In the genomic region with DNA sequence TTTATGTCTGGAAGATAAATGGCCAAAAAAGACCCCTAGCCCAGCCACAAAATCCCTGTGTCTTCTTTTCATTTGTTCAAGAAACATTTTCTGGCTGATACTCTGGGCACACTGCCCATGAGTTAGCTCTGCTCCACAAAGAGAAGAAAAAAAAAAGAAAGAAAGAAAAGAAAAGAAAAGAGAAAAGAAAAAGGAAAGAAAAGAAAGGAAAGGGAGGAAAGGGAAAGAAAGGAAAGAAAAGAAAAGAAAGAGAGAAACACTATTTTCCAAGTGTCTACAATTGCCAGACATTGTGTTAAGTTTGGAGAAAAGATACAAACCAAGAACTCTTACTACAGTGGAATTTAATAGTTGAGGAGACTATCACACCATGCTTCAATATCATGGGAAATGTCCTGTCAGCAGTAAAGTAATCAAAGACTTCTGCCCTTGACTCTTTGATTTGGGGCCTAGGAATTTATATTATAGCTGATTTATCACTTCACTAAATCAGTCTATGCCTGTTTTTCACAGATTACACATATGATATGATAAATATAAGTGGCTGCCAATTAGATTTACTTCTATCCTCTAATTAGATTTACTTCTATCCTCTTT, we compare ENCODE assay signal across 12 cellular contexts. TPM values are rescaled to one million over a fixed set of nuclear protein-coding genes. Genes with fewer than 3 reads are reported as not detected.
DNase-seq lines count a peak whose midpoint lies in the region; ATAC-seq and TF ChIP-seq lines count a peak whose summit lies in the region.
"Had no signal": no experiment of that assay in that cellular context is flagged by ENCODE, and none has a peak within 500 bp of the region (broad histone marks: within the 10 kb centered on the region; RNA-seq: fewer than 3 reads in every experiment).

No MANE protein-coding gene starts in this region.

- H3K4me1 Mint-ChIP-seq in stimulated activated naive CD8-positive, alpha-beta T cell treated with anti-CD3 and anti-CD28 coated beads, Interleukin-15, Interleukin-2, amounts not matched to agents 100 ng/mL and 50 ng/mL, for 24 hours (ENCODE audit: low read depth): peaks cover 68% of the 10 kb centered on the region
- peaks cover 60% of the 10 kb centered on the region for H3K4me1 Mint-ChIP-seq in activated CD4-positive, alpha-beta memory T cell treated with anti-CD3 and anti-CD28 coated beads for 36 hours (ENCODE audit: low read depth)
- H3K4me1 Mint-ChIP-seq in immature natural killer cell: peaks cover 44 to 62% of the 10 kb centered on the region in 2 donors

- peak overlapping the region; percentile 79 for H3K4me3 Mint-ChIP-seq in stimulated activated naive CD8-positive, alpha-beta T cell treated with anti-CD3 and anti-CD28 coated beads, Interleukin-15, Interleukin-2, amounts not matched to agents 100 ng/mL and 50 ng/mL, for 24 hours
- peak overlapping the region; percentile 72 for H3K4me3 Mint-ChIP-seq in activated CD4-positive, alpha-beta memory T cell treated with anti-CD3 and anti-CD28 coated beads for 36 hours
- peak overlapping the region in 1 of 5 donors; percentile 16 for H3K4me3 Mint-ChIP-seq in immature natural killer cell

- intact Hi-C loops in activated CD4-positive, alpha-beta memory T cell treated with anti-CD3 and anti-CD28 coated beads for 36 hours (cut with micrococcal nuclease): no loop called here
- intact Hi-C loops in vagina (cut with DNase I): no loop called here

- H3K27me3 Mint-ChIP-seq in stimulated activated naive CD8-positive, alpha-beta T cell treated with anti-CD3 and anti-CD28 coated beads, Interleukin-15, Interleukin-2, amounts not matched to agents 100 ng/mL and 50 ng/mL, for 24 hours: peaks cover 5% of the 10 kb centered on the region
- H3K27me3 Mint-ChIP-seq in activated CD4-positive, alpha-beta memory T cell treated with anti-CD3 and anti-CD28 coated beads for 36 hours: peaks cover 2% of the 10 kb centered on the region
- H3K27me3 Mint-ChIP-seq in immature natural killer cell (ENCODE audit: low read depth in 3 of 3): peaks cover 19 to 22% (median 21%) of the 10 kb centered on the region in 3 donors

- DNase-seq in stimulated activated naive CD8-positive, alpha-beta T cell treated with anti-CD3 and anti-CD28 coated beads, Interleukin-15, Interleukin-2, amounts not matched to agents 100 U/mL and 50 U/mL, for 24 hours: no peak
- no peak for DNase-seq in activated CD4-positive, alpha-beta memory T cell treated with anti-CD3 and anti-CD28 coated beads for 36 hours
- DNase-seq in immature natural killer cell (no peak), vagina (ENCODE audit: extremely low spot score in 2 of 2) (no peak), AG08395 (ENCODE audit: low spot score) (no peak)
- DNase-seq: activated effector memory CD4-positive, alpha-beta T cell treated with Interleukin-2 at 50 U/mL for 16 hours; head of caudate nucleus; NCI-H2107 had no signal

- no peak for TF ChIP-seq POLR2A in vagina (IDR thresholded peaks at IDR 0.05)

- no peak overlapping the region for H3K4me3 ChIP-seq in vagina

- no peak for ATAC-seq in stimulated activated naive CD8-positive, alpha-beta T cell treated with anti-CD3 and anti-CD28 coated beads, Interleukin-15, Interleukin-2, amounts not matched to agents 100 U/mL and 50 U/mL, for 24 hours
- ATAC-seq in HG02840 (IDR thresholded peaks at IDR 0.05; ENCODE audit: low FRiP score, unreplicated experiment) (no peak), HG02759 (IDR thresholded peaks at IDR 0.05; ENCODE audit: unreplicated experiment) (no peak)
- ATAC-seq: HCT116 had no signal

- H3K36me3 ChIP-seq in vagina: peaks cover 0 to 5% of the 10 kb centered on the region in 2 donors

- H3K27ac ChIP-seq in vagina: peak overlapping the region; percentile 5

- POLR2A ChIA-PET in activated CD4-positive, alpha-beta memory T cell treated with anti-CD3 and anti-CD28 coated beads for 36 hours (lab: Charles Lee): interaction anchor here (3.8 to 5.6 kb wide), 2 partner anchors 14 to 65 kb away, joined by 26 to 77 read pairs; a partner anchor contains a TSS

- peaks cover 33% of the 10 kb centered on the region for H3K4me1 ChIP-seq in vagina

- no peaks in the 10 kb centered on the region for H3K27me3 ChIP-seq in vagina

- H3K27ac Mint-ChIP-seq in stimulated activated naive CD8-positive, alpha-beta T cell treated with anti-CD3 and anti-CD28 coated beads, Interleukin-15, Interleukin-2, amounts not matched to agents 100 ng/mL and 50 ng/mL, for 24 hours: peak overlapping the region; percentile 99
- H3K27ac Mint-ChIP-seq in activated CD4-positive, alpha-beta memory T cell treated with anti-CD3 and anti-CD28 coated beads for 36 hours: peak overlapping the region; percentile 96
- H3K27ac Mint-ChIP-seq in immature natural killer cell: peak overlapping the region; percentile 24 to 98 (median 76)

- no peaks in the 10 kb centered on the region for H3K9me3 ChIP-seq in vagina

- CTCF ChIA-PET in activated CD4-positive, alpha-beta memory T cell treated with anti-CD3 and anti-CD28 coated beads for 36 hours (lab: Charles Lee): interaction anchor here (0.7 to 6.2 kb wide), 5 partner anchors 11 to 29 kb away, joined by 3 to 62 read pairs (median 17); no protein-coding TSS in a partner anchor

- no peaks in the 10 kb centered on the region for H3K9me3 Mint-ChIP-seq in stimulated activated naive CD8-positive, alpha-beta T cell treated with anti-CD3 and anti-CD28 coated beads, Interleukin-15, Interleukin-2, amounts not matched to agents 100 ng/mL and 50 ng/mL, for 24 hours
- H3K9me3 Mint-ChIP-seq in activated CD4-positive, alpha-beta memory T cell treated with anti-CD3 and anti-CD28 coated beads for 36 hours: peaks cover 2% of the 10 kb centered on the region
- no peaks in the 10 kb centered on the region for H3K9me3 Mint-ChIP-seq in immature natural killer cell

- peaks cover 37% of the 10 kb centered on the region for H3K36me3 Mint-ChIP-seq in stimulated activated naive CD8-positive, alpha-beta T cell treated with anti-CD3 and anti-CD28 coated beads, Interleukin-15, Interleukin-2, amounts not matched to agents 100 ng/mL and 50 ng/mL, for 24 hours (ENCODE audit: low read depth)
- peaks cover 23% of the 10 kb centered on the region for H3K36me3 Mint-ChIP-seq in activated CD4-positive, alpha-beta memory T cell treated with anti-CD3 and anti-CD28 coated beads for 36 hours
- H3K36me3 Mint-ChIP-seq in immature natural killer cell: peaks cover 0 to 20% (median 11%) of the 10 kb centered on the region in 3 donors

- TF ChIP-seq CTCF in vagina (IDR thresholded peaks at IDR 0.05): no peak

RNA-seq across cellular contexts. Expression of a gene that starts 3.0 kb away (rescaled TPM):
- total RNA-seq in activated CD4-positive, alpha-beta memory T cell treated with anti-CD3 and anti-CD28 coated beads for 36 hours: 10 to 100 TPM; 13.3 to 13.4 TPM
- polyA plus RNA-seq in immature natural killer cell: 10 to 100 TPM in 1 of 3 donors, 1 to 10 TPM in 2; 5.9 to 11.4 (median 7.9) TPM
- 27.7 TPM for total RNA-seq in vagina

RNA-seq across cellular contexts. Expression of a gene that starts 18.7 kb away (rescaled TPM):
- total RNA-seq in activated CD4-positive, alpha-beta memory T cell treated with anti-CD3 and anti-CD28 coated beads for 36 hours: under 1 TPM; 0.69 to 0.99 TPM
- polyA plus RNA-seq in immature natural killer cell: 1 to 10 TPM in 1 of 3 donors, under 1 TPM in 2; 0.77 to 1.8 (median 0.97) TPM
- not detected for total RNA-seq in vagina
